ENCODE assay signal across 10 cellular contexts in the genomic region with DNA sequence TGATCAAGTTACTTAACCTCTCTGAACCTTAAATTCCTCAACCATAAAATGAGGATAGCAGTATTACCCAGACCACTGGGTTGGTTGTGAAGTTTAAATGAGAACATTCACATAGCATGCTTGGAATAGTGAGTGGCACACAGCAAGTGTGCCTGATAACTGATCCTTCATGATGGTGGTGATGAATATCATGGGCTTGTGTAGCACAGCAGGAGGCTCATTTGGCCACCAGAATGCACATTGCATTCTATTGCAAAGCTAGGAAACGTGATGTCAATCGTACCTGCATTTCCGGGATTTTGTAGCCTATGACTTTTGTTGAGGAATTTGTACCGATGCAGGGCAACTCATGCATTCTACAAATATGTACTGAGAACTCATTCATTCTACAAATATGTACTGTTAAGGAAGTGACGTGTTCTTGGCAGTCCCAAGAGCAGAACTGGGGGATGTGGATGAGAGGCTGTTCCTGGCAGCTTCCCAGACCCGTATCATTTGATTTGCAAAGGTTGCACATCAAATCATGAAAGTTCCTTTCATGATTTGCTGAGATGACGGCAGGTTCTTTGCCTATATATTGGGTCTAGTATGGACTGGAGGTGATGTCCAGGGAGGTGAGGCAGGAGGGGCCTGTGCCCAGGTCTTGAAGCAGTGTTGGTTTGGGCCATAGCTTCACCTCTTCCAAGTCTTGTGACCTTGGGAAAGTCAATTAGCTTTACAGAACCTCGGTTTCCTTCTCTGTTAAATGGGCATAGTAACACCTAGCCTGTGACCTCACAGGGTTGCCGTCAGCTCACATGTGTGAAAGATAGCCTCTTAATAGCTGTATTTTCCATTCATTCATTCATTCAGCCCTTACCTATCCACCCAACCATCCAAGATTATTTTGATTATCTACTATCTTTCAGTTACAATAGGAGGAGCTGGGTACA.
DNase-seq lines count a peak whose midpoint lies in the region; ATAC-seq and TF ChIP-seq lines count a peak whose summit lies in the region.
"Had no signal": no experiment of that assay in that cellular context is flagged by ENCODE, and none has a peak within 500 bp of the region (broad histone marks: within the 10 kb centered on the region; RNA-seq: fewer than 3 reads in every experiment).

No MANE protein-coding gene starts in this region.

- peak overlapping the region; percentile 99 for H3K27ac Mint-ChIP-seq in MCF 10A (ENCODE audit: low read depth, unreplicated experiment)
- no peak overlapping the region for H3K27ac Mint-ChIP-seq in CD4-positive, alpha-beta T cell
- H3K27ac Mint-ChIP-seq: activated CD8-positive, alpha-beta T cell treated with anti-CD3 and anti-CD28 coated beads for 36 hours; GM23338 had no signal

- no peak for TF ChIP-seq CTCF in MCF 10A (IDR thresholded peaks at IDR 0.05; ENCODE audit: unreplicated experiment)
- TF ChIP-seq CTCF in lower lobe of right lung (IDR thresholded peaks at IDR 0.05) = no peak
- TF ChIP-seq CTCF in CD4-positive, alpha-beta T cell (IDR thresholded peaks at IDR 0.05) = no peak

- BruUV-seq in MCF 10A (replicated peaks; lab: Mats Ljungman, UMichigan) = TSS peak; percentile 94

- DNase-seq in A172 (ENCODE audit: low spot score) (peak; percentile 99), HT1080 (ENCODE audit: low read depth) (peak; percentile 99), MCF 10A (ENCODE audit: unreplicated experiment) (peak; percentile 97), lower lobe of right lung (no peak), SKM-1 treated with dmso at 0.1 percent for 144 hours (lab: John Stamatoyannopoulos, UW; ENCODE audit: unreplicated experiment) (no peak), NCI-H1436 (lab: John Stamatoyannopoulos, UW) (no peak), GDM1 (lab: John Stamatoyannopoulos, UW) (no peak)
- DNase-seq in CD4-positive, alpha-beta T cell = no peak
- DNase-seq: activated CD8-positive, alpha-beta T cell treated with anti-CD3 and anti-CD28 coated beads for 36 hours had no signal

- H3K27me3 Mint-ChIP-seq in MCF 10A (ENCODE audit: insufficient read depth, unreplicated experiment) = no peaks in the 10 kb centered on the region
- no peaks in the 10 kb centered on the region for H3K27me3 Mint-ChIP-seq in CD4-positive, alpha-beta T cell
- H3K27me3 Mint-ChIP-seq: activated CD8-positive, alpha-beta T cell treated with anti-CD3 and anti-CD28 coated beads for 36 hours had no signal

- H3K36me3 Mint-ChIP-seq in MCF 10A (ENCODE audit: insufficient read depth, unreplicated experiment) = no peaks in the 10 kb centered on the region
- H3K36me3 Mint-ChIP-seq in CD4-positive, alpha-beta T cell (ENCODE audit: low read depth) = no peaks in the 10 kb centered on the region

- H3K4me3 Mint-ChIP-seq in MCF 10A (ENCODE audit: unreplicated experiment) = peak overlapping the region; percentile 61
- H3K4me3 Mint-ChIP-seq in CD4-positive, alpha-beta T cell = no peak overlapping the region
- H3K4me3 Mint-ChIP-seq: activated CD8-positive, alpha-beta T cell treated with anti-CD3 and anti-CD28 coated beads for 36 hours; GM23338 had no signal

- peaks cover 26% of the 10 kb centered on the region for H3K4me1 ChIP-seq in lower lobe of right lung

- intact Hi-C loops in MCF 10A (cut with micrococcal nuclease) (loop anchor here (1.0 to 2.0 kb wide), 3 partner anchors 11 to 89 kb away; no protein-coding TSS in a partner anchor), lower lobe of right lung (cut with DNase I) (no loop called here)
- intact Hi-C loops in CD4-positive, alpha-beta T cell (cut with DNase I, micrococcal nuclease) = no loop called here

- peak; percentile 27 to 47 for ATAC-seq in lower lobe of right lung
- ATAC-seq in CD4-positive, alpha-beta T cell (ENCODE audit: poor library complexity) = no peak
- ATAC-seq: activated CD8-positive, alpha-beta T cell treated with anti-CD3 and anti-CD28 coated beads for 36 hours had no signal

- CTCF ChIA-PET in MCF 10A (lab: Yijun Ruan, JAX) = interaction anchor here (0.5 to 3.6 kb wide), 12 partner anchors 8 to 147 kb away, joined by 3 to 12 read pairs (median 4); no protein-coding TSS in a partner anchor
- CTCF ChIA-PET in CD4-positive, alpha-beta T cell (lab: Charles Lee) = no interaction called here

- no peaks in the 10 kb centered on the region for H3K9me3 Mint-ChIP-seq in MCF 10A (ENCODE audit: unreplicated experiment)
- no peaks in the 10 kb centered on the region for H3K9me3 Mint-ChIP-seq in CD4-positive, alpha-beta T cell
- H3K9me3 Mint-ChIP-seq: activated CD8-positive, alpha-beta T cell treated with anti-CD3 and anti-CD28 coated beads for 36 hours; GM23338 had no signal

- peaks cover 43% of the 10 kb centered on the region for H3K4me1 Mint-ChIP-seq in MCF 10A (ENCODE audit: insufficient read depth, unreplicated experiment)
- no peaks in the 10 kb centered on the region for H3K4me1 Mint-ChIP-seq in CD4-positive, alpha-beta T cell (ENCODE audit: low read depth)

- H3K9me3 ChIP-seq in lower lobe of right lung = no peaks in the 10 kb centered on the region
- H3K9me3 ChIP-seq in CD4-positive, alpha-beta T cell (ENCODE audit: control insufficient read depth, low read length) = no peaks in the 10 kb centered on the region

- POLR2A ChIA-PET in MCF 10A (lab: Yijun Ruan, JAX) = interaction anchor here (0.6 to 6.1 kb wide), 24 partner anchors 8 to 429 kb away, joined by 3 to 94 read pairs (median 6); partner anchors contain the start of gene DUSP5
- POLR2A ChIA-PET in CD4-positive, alpha-beta T cell (lab: Charles Lee) = no interaction called here

- H3K27ac ChIP-seq in lower lobe of right lung = peak overlapping the region; percentile 26
- no peak overlapping the region for H3K27ac ChIP-seq in CD4-positive, alpha-beta T cell (ENCODE audit: low read depth, low read length)

- H3K4me3 ChIP-seq in lower lobe of right lung = no peak overlapping the region
- H3K4me3 ChIP-seq: GM23338 had no signal

- H3K36me3 ChIP-seq in lower lobe of right lung = no peaks in the 10 kb centered on the region

- H3K27me3 ChIP-seq in lower lobe of right lung (ENCODE audit: low read depth) = no peaks in the 10 kb centered on the region
- H3K27me3 ChIP-seq in CD4-positive, alpha-beta T cell (ENCODE audit: control insufficient read depth, insufficient read depth, low read length) = no peaks in the 10 kb centered on the region

Comparison
In these comparisons a context has a peak if more than half of its experiments do, and no peak if none do; other contexts are left out.
1. DNase-seq: peak in A172 (single experiment), HT1080 (single experiment) and MCF 10A (single experiment); none in lower lobe of right lung (single experiment), SKM-1 treated with dmso at 0.1 percent for 144 hours (single experiment), NCI-H1436 (single experiment), GDM1 (single experiment) and CD4-positive, alpha-beta T cell (0 of 10).